ENCODE assay signal across 7 cellular contexts in the genomic region with DNA sequence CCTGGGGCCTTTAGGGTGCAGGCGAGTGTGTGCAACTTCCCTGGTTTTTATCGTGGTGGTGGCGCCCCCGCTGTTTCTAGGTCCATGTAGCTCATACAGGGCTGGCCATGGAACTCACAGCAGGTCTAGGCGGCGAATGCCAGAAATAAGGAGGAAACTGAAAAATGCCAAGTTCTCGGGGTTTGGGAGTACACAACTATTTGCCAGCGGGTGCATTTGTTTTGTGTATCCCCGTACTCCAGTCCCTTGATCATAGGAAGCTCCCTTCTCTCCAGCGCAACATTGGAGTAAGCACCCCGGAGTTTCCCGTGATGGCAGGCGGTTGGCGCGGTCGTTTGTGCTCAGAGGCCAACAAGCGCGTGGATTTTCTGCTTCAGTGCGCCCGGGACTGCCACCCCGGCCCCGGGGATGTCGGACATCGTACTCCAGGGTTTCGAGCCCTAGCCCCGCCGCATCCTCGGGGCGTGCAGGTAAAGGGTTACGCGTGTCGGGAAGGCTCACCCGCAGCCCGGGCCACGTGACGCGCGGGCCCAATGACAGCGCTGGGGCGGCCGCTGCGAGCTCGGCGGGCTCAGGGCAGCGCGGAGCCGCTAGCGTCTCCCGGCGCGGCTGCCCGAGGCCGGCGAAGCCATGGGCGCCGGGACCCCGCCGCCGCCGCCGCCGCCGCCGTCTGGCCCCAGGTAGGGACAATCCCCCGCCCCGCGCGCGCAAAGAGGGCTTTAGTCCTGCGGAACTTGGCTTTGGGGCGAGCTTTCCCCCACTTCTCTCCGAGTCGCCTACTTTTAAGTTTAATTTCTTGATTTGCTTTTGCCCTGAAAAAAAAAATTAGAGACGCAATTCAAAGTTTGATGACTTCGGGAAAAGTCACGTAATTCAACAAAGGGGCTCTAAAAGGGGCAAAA.
DNase-seq lines count a peak whose midpoint lies in the region; ATAC-seq and TF ChIP-seq lines count a peak whose summit lies in the region.

No MANE protein-coding gene starts in this region.

- peak overlapping the region; percentile 79 to 89 (median 86) for H3K4me3 Mint-ChIP-seq in naive thymus-derived CD4-positive, alpha-beta T cell
- peak overlapping the region; percentile 75 to 76 for H3K4me3 Mint-ChIP-seq in stimulated activated naive CD8-positive, alpha-beta T cell treated with anti-CD3 and anti-CD28 coated beads, Interleukin-15, amount 100 ng/mL, for 72 hours

- H3K4me3 ChIP-seq in fibroblast of pulmonary artery (replicated peaks; ENCODE audit: low read depth, low read length), result peak overlapping the region; percentile 49
- H3K4me3 ChIP-seq in naive thymus-derived CD4-positive, alpha-beta T cell (ENCODE audit: low read length), result peak overlapping the region; percentile 66

- no peaks in the 10 kb centered on the region for H3K36me3 ChIP-seq in naive thymus-derived CD4-positive, alpha-beta T cell (ENCODE audit: control insufficient read depth in 2 of 3, insufficient read depth in 3 of 3, low read length in 3 of 3)

- TF ChIP-seq CTCF in fibroblast of pulmonary artery (IDR thresholded peaks at IDR 0.05; ENCODE audit: low read length, missing control alignments), result no peak

- H3K27ac ChIP-seq in naive thymus-derived CD4-positive, alpha-beta T cell (ENCODE audit: low read depth, low read length), result no peak overlapping the region

- H3K9me3 Mint-ChIP-seq in naive thymus-derived CD4-positive, alpha-beta T cell, result no peaks in the 10 kb centered on the region
- H3K9me3 Mint-ChIP-seq in stimulated activated naive CD8-positive, alpha-beta T cell treated with anti-CD3 and anti-CD28 coated beads, Interleukin-15, amount 100 ng/mL, for 72 hours, result no peaks in the 10 kb centered on the region

- no peak overlapping the region for H3K27ac Mint-ChIP-seq in naive thymus-derived CD4-positive, alpha-beta T cell
- H3K27ac Mint-ChIP-seq in stimulated activated naive CD8-positive, alpha-beta T cell treated with anti-CD3 and anti-CD28 coated beads, Interleukin-15, amount 100 ng/mL, for 72 hours, result no peak overlapping the region

- peaks cover 31 to 78% (median 55%) of the 10 kb centered on the region in 5 donors for H3K27me3 Mint-ChIP-seq in naive thymus-derived CD4-positive, alpha-beta T cell
- H3K27me3 Mint-ChIP-seq in stimulated activated naive CD8-positive, alpha-beta T cell treated with anti-CD3 and anti-CD28 coated beads, Interleukin-15, amount 100 ng/mL, for 72 hours, result peaks cover 55% of the 10 kb centered on the region

- ATAC-seq in GM18519 (IDR thresholded peaks at IDR 0.05; ENCODE audit: low FRiP score, unreplicated experiment) (peak; percentile 73), HG02938 (IDR thresholded peaks at IDR 0.05; ENCODE audit: unreplicated experiment) (peak; percentile 59)
- peak; percentile 88 for ATAC-seq in naive thymus-derived CD4-positive, alpha-beta T cell
- ATAC-seq in stimulated activated naive CD8-positive, alpha-beta T cell treated with anti-CD3 and anti-CD28 coated beads, Interleukin-15, amount 100 ng/mL, for 72 hours, result peak; percentile 90

- CTCF ChIA-PET in naive thymus-derived CD4-positive, alpha-beta T cell (lab: Charles Lee), result interaction anchor here (0.5 to 1.8 kb wide), 8 partner anchors 62 to 1564 kb away, joined by 3 to 20 read pairs (median 3); no protein-coding TSS in a partner anchor

- H3K4me1 Mint-ChIP-seq in naive thymus-derived CD4-positive, alpha-beta T cell, result peaks cover 0 to 18% (median 14%) of the 10 kb centered on the region in 7 donors
- H3K4me1 Mint-ChIP-seq in stimulated activated naive CD8-positive, alpha-beta T cell treated with anti-CD3 and anti-CD28 coated beads, Interleukin-15, amount 100 ng/mL, for 72 hours, result peaks cover 7% of the 10 kb centered on the region

- no peaks in the 10 kb centered on the region for H3K36me3 Mint-ChIP-seq in naive thymus-derived CD4-positive, alpha-beta T cell

- POLR2A ChIA-PET in naive thymus-derived CD4-positive, alpha-beta T cell (lab: Charles Lee), result no interaction called here

- intact Hi-C loops in naive thymus-derived CD4-positive, alpha-beta T cell (cut with micrococcal nuclease), result loop anchor here (1.0 to 10.0 kb wide), 10 partner anchors 113 to 582 kb away; a partner anchor contains a TSS

- H3K4me1 ChIP-seq in naive thymus-derived CD4-positive, alpha-beta T cell (ENCODE audit: control insufficient read depth in 2 of 2, insufficient read depth in 2 of 2, low read length in 2 of 2), result peaks cover 0 to 14% of the 10 kb centered on the region in 2 donors

- no peaks in the 10 kb centered on the region for H3K9me3 ChIP-seq in naive thymus-derived CD4-positive, alpha-beta T cell (ENCODE audit: control insufficient read depth in 2 of 3, low read length in 3 of 3)

- peaks cover 0 to 4% of the 10 kb centered on the region in 2 donors for H3K27me3 ChIP-seq in naive thymus-derived CD4-positive, alpha-beta T cell (ENCODE audit: control insufficient read depth in 2 of 2, insufficient read depth in 2 of 2, low read length in 2 of 2)

- DNase-seq in NCI-H524 (lab: John Stamatoyannopoulos, UW), result peak; percentile 82 to 87
- DNase-seq in activated T-helper 1 cell treated with Interleukin-2 at 50 U/mL for 16 hours (ENCODE audit: low read depth), result peak; percentile 17
- DNase-seq in fibroblast of pulmonary artery (ENCODE audit: low read depth), result peak; percentile 24
- DNase-seq in naive thymus-derived CD4-positive, alpha-beta T cell, result peak; percentile 25 to 61 (median 49)
- DNase-seq in stimulated activated naive CD8-positive, alpha-beta T cell treated with anti-CD3 and anti-CD28 coated beads, Interleukin-15, amount 100 ng/mL, for 72 hours, result peak; percentile 46

Comparison
In these comparisons a context has a peak if more than half of its experiments do, and no peak if none do; other contexts are left out.
1. DNase-seq: peak in every context shown above with its lines; median percentile 84 in NCI-H524; 49 in naive thymus-derived CD4-positive, alpha-beta T cell; 46 in stimulated activated naive CD8-positive, alpha-beta T cell treated with anti-CD3 and anti-CD28 coated beads, Interleukin-15, amount 100 ng/mL, for 72 hours; 24 in fibroblast of pulmonary artery; 17 in activated T-helper 1 cell treated with Interleukin-2 at 50 U/mL for 16 hours.